In the genomic region with DNA sequence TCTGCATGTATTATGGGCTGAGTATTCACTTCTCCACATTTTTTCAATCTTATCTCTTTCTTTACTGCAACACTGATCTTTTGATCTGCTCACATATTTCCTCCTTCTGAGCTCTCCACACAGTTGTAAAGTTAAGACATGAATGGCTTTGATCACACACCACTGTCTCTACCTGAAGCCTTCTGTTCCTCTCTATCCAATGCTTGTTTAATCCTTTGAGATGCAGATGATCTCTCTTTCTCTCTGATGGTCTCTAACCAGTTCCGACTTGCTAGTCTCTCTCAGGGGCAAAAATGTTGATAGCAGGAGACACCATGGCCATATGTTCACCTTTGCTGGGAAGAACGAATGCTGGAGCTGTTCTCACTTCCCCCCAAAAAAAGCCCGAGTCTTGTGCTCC, we compare ENCODE assay signal across 31 cellular contexts.
"Had no signal": no experiment of that assay in that cellular context is flagged by ENCODE, and none has a peak within 500 bp of the region (broad histone marks: within the 10 kb centered on the region; RNA-seq: fewer than 3 reads in every experiment).

No MANE protein-coding gene starts in this region.

- H3K27me3 Mint-ChIP-seq: activated CD4-positive, alpha-beta T cell treated with anti-CD3 and anti-CD28 coated beads for 36 hours; central memory CD8-positive, alpha-beta T cell; naive B cell; stimulated activated memory B cell treated with anti-CD40 and anti-IgM and Interleukin-4, amounts not matched to agents 10 μg/mL and 1 μg/mL and 100 μg/mL, for 72 hours; stimulated activated naive CD8-positive, alpha-beta T cell treated with anti-CD3 and anti-CD28 coated beads, Interleukin-15, amount 100 ng/mL, for 72 hours had no signal

- H3K4me1 ChIP-seq: esophagus squamous epithelium, heart right ventricle, pancreas, psoas muscle, sigmoid colon had no signal

- ATAC-seq: activated CD4-positive, alpha-beta T cell treated with anti-CD3 and anti-CD28 coated beads for 36 hours; activated naive CD4-positive, alpha-beta T cell treated with anti-CD3 and anti-CD28 coated beads, Interleukin-2, amount 50 U/mL, for 72 hours; activated T-cell treated with anti-CD3 and anti-CD28 coated beads, Interleukin-2, amount 50 U/mL, for 72 hours; heart right ventricle; left cardiac atrium; left ventricle myocardium superior; pancreas; psoas muscle; stimulated activated memory B cell treated with anti-CD40 and anti-IgM and Interleukin-4, amounts not matched to agents 10 μg/mL and 1 μg/mL and 100 μg/mL, for 72 hours; stimulated activated naive CD8-positive, alpha-beta T cell treated with anti-CD3 and anti-CD28 coated beads, Interleukin-15, amount 100 ng/mL, for 72 hours had no signal

- H3K4me3 Mint-ChIP-seq: activated CD4-positive, alpha-beta T cell treated with anti-CD3 and anti-CD28 coated beads for 36 hours; activated T-cell treated with anti-CD3 and anti-CD28 coated beads, Interleukin-2, amount 50 U/mL, for 72 hours; central memory CD8-positive, alpha-beta T cell; naive B cell; nephron progenitor cell; stimulated activated memory B cell treated with anti-CD40 and anti-IgM and Interleukin-4, amounts not matched to agents 10 μg/mL and 1 μg/mL and 100 μg/mL, for 72 hours; stimulated activated naive CD8-positive, alpha-beta T cell treated with anti-CD3 and anti-CD28 coated beads, Interleukin-15, amount 100 ng/mL, for 72 hours; T-helper 2 cell treated with Interferon-gamma antibody and Interleukin-4, amounts not matched to agents 5 μg/mL and 100 μg/mL, for 36 hours had no signal

- H3K4me1 Mint-ChIP-seq: central memory CD8-positive, alpha-beta T cell; naive B cell; nephron progenitor cell; stimulated activated memory B cell treated with anti-CD40 and anti-IgM and Interleukin-4, amounts not matched to agents 10 μg/mL and 1 μg/mL and 100 μg/mL, for 72 hours; stimulated activated naive CD8-positive, alpha-beta T cell treated with anti-CD3 and anti-CD28 coated beads, Interleukin-15, amount 100 ng/mL, for 72 hours had no signal

- H3K36me3 Mint-ChIP-seq: activated naive CD4-positive, alpha-beta T cell treated with anti-CD3 and anti-CD28 coated beads, Interleukin-2, amount 50 U/mL, for 72 hours; naive B cell; stimulated activated memory B cell treated with anti-CD40 and anti-IgM and Interleukin-4, amounts not matched to agents 10 μg/mL and 1 μg/mL and 100 μg/mL, for 72 hours had no signal

- H3K4me3 ChIP-seq: esophagus squamous epithelium, heart right ventricle, pancreas, psoas muscle, sigmoid colon, thyroid gland had no signal

- H3K9me3 Mint-ChIP-seq: activated naive CD4-positive, alpha-beta T cell treated with anti-CD3 and anti-CD28 coated beads, Interleukin-2, amount 50 U/mL, for 72 hours; activated T-cell treated with anti-CD3 and anti-CD28 coated beads, Interleukin-2, amount 50 U/mL, for 72 hours; nephron progenitor cell; stimulated activated memory B cell treated with anti-CD40 and anti-IgM and Interleukin-4, amounts not matched to agents 10 μg/mL and 1 μg/mL and 100 μg/mL, for 72 hours; stimulated activated naive CD8-positive, alpha-beta T cell treated with anti-CD3 and anti-CD28 coated beads, Interleukin-15, amount 100 ng/mL, for 72 hours; T-helper 2 cell treated with Interferon-gamma antibody and Interleukin-4, amounts not matched to agents 5 μg/mL and 100 μg/mL, for 36 hours had no signal

- H3K9me3 ChIP-seq: esophagus squamous epithelium, heart right ventricle, pancreas, psoas muscle, sigmoid colon, thyroid gland had no signal

- H3K36me3 ChIP-seq: esophagus squamous epithelium, heart right ventricle, pancreas, sigmoid colon, thyroid gland had no signal

- DNase-seq: activated CD4-positive, alpha-beta T cell treated with anti-CD3 and anti-CD28 coated beads for 36 hours; activated CD4-positive, alpha-beta T cell treated with anti-CD3 and anti-CD28 coated beads, Interleukin-2, amount 50 U/mL, for 4 hours; activated CD4-positive, CD25-positive, alpha-beta regulatory T cell; activated naive CD4-positive, alpha-beta T cell; activated T-cell treated with anti-CD3 and anti-CD28 coated beads for 4 hours; activated T-cell treated with anti-CD3 and anti-CD28 coated beads, Interleukin-2, amount 50 U/mL, for 72 hours; dermis blood vessel endothelial cell; effector CD4-positive, alpha-beta T cell; esophagus squamous epithelium; foreskin melanocyte; heart right ventricle; left cardiac atrium; left ventricle myocardium superior; naive B cell; nephron progenitor cell; nucleus accumbens; pancreas; psoas muscle; sigmoid colon; small intestine; stimulated activated CD4-positive, alpha-beta T cell treated with anti-CD3 and anti-CD28 coated beads, Interleukin-4, amount 100 ng/mL, for 4 hours; stimulated activated CD8-positive, alpha-beta memory T cell treated with anti-CD3 and anti-CD28 coated beads, Interleukin-4, amount 100 ng/mL, for 48 hours; stimulated activated naive CD8-positive, alpha-beta T cell treated with anti-CD3 and anti-CD28 coated beads, Interleukin-15, amount 100 ng/mL, for 72 hours; substantia nigra; T-helper 1 cell; thyroid gland had no signal

- H3K27me3 ChIP-seq: esophagus squamous epithelium, heart right ventricle, pancreas, sigmoid colon, thyroid gland had no signal

- H3K27ac ChIP-seq: epithelial cell of prostate, esophagus squamous epithelium, heart right ventricle, pancreas, psoas muscle, sigmoid colon, thyroid gland had no signal

- H3K27ac Mint-ChIP-seq: activated CD4-positive, alpha-beta T cell treated with anti-CD3 and anti-CD28 coated beads for 36 hours; activated naive CD4-positive, alpha-beta T cell treated with anti-CD3 and anti-CD28 coated beads, Interleukin-2, amount 50 U/mL, for 72 hours; activated T-cell treated with anti-CD3 and anti-CD28 coated beads, Interleukin-2, amount 50 U/mL, for 72 hours; nephron progenitor cell; stimulated activated memory B cell treated with anti-CD40 and anti-IgM and Interleukin-4, amounts not matched to agents 10 μg/mL and 1 μg/mL and 100 μg/mL, for 72 hours; stimulated activated naive CD8-positive, alpha-beta T cell treated with anti-CD3 and anti-CD28 coated beads, Interleukin-15, amount 100 ng/mL, for 72 hours; T-helper 2 cell treated with Interferon-gamma antibody and Interleukin-4, amounts not matched to agents 5 μg/mL and 100 μg/mL, for 36 hours had no signal
